Comparison of ENCODE assay signal across 6 cellular contexts in genomic region chr2:99153921-99154604, GRCh38. TPM values are rescaled to one million over a fixed set of nuclear protein-coding genes. Genes with fewer than 3 reads are reported as not detected.
DNase-seq lines count a peak whose midpoint lies in the region; ATAC-seq lines count a peak whose summit lies in the region.

No MANE protein-coding gene starts in this region.

- peak overlapping the region; percentile 94 for H2AFZ ChIP-seq in mesenchymal stem cell (ENCODE audit: low read depth, low read length)

- peak overlapping the region; percentile 95 for H3K27ac Mint-ChIP-seq in activated T-helper 1 cell treated with anti-CD3 and anti-CD28 coated beads, Interleukin-12 subunit alpha, Interleukin-12 subunit beta, Interleukin-2, Interleukin-4 antibody, amounts not matched to agents 30 ng/mL and 10 ng/mL and 1 ng/mL, durations not matched to agents 14 hours and 24 hours and 36 hours

- peak overlapping the region; percentile 80 to 82 for H3K18ac ChIP-seq in mesenchymal stem cell (ENCODE audit: low read depth in 1 of 2, low read length in 2 of 2)

- H3K14ac ChIP-seq in mesenchymal stem cell (ENCODE audit: low read length in 2 of 2) = peak overlapping the region in 1 of 2 experiments; percentile 82

- H3K4me3 ChIP-seq in mesenchymal stem cell (ENCODE audit: insufficient read depth in 1 of 2, low read depth in 1 of 2, low read length in 2 of 2) = peak overlapping the region; percentile 88 to 98

- H3K36me3 ChIP-seq in ES-I3 (ENCODE audit: insufficient read depth, low read length) (no peaks in the 10 kb centered on the region), mesenchymal stem cell (ENCODE audit: control insufficient read depth in 1 of 2, insufficient read depth in 2 of 2, low read depth in 1 of 2, low read length in 2 of 2) (peaks cover 0 to 24% of the 10 kb centered on the region in 2 experiments)

- no peak overlapping the region for H4K91ac ChIP-seq in mesenchymal stem cell (ENCODE audit: low read length)

- peak overlapping the region; percentile 8 for H4K8ac ChIP-seq in mesenchymal stem cell (ENCODE audit: low read length)

- no peaks in the 10 kb centered on the region for H3K4me1 ChIP-seq in ES-I3 (ENCODE audit: insufficient read depth, low read length)
- H3K4me1 ChIP-seq in mesenchymal stem cell (ENCODE audit: control insufficient read depth, insufficient read depth, low read depth, low read length) = peaks cover 2% of the 10 kb centered on the region

- 59% methylated on average over 12 of the region's 12 CpGs for WGBS in mesenchymal stem cell

- peak overlapping the region; percentile 9 for H2AK5ac ChIP-seq in mesenchymal stem cell (ENCODE audit: low read length, severe bottlenecking)

- H2BK120ac ChIP-seq in mesenchymal stem cell (ENCODE audit: low read depth, low read length) = no peak overlapping the region

- peak overlapping the region in 1 of 2 experiments; percentile 82 for H2BK12ac ChIP-seq in mesenchymal stem cell (ENCODE audit: low read length in 2 of 2)

- H3K9ac ChIP-seq in ES-I3 (ENCODE audit: low read depth, low read length) (peak overlapping the region; percentile 86), mesenchymal stem cell (ENCODE audit: low read length) (peak overlapping the region; percentile 98)

- H3K9me3 Mint-ChIP-seq in activated T-helper 1 cell treated with anti-CD3 and anti-CD28 coated beads, Interleukin-12 subunit alpha, Interleukin-12 subunit beta, Interleukin-2, Interleukin-4 antibody, amounts not matched to agents 30 ng/mL and 10 ng/mL and 1 ng/mL, durations not matched to agents 14 hours and 24 hours and 36 hours = no peaks in the 10 kb centered on the region

- no peak overlapping the region for H3K4me3 Mint-ChIP-seq in activated T-helper 1 cell treated with anti-CD3 and anti-CD28 coated beads, Interleukin-12 subunit alpha, Interleukin-12 subunit beta, Interleukin-2, Interleukin-4 antibody, amounts not matched to agents 30 ng/mL and 10 ng/mL and 1 ng/mL, durations not matched to agents 14 hours and 24 hours and 36 hours

- peaks cover 8% of the 10 kb centered on the region for H3K36me3 Mint-ChIP-seq in activated T-helper 1 cell treated with anti-CD3 and anti-CD28 coated beads, Interleukin-12 subunit alpha, Interleukin-12 subunit beta, Interleukin-2, Interleukin-4 antibody, amounts not matched to agents 30 ng/mL and 10 ng/mL and 1 ng/mL, durations not matched to agents 14 hours and 24 hours and 36 hours (ENCODE audit: low read depth)

- no peak overlapping the region for H3K23ac ChIP-seq in mesenchymal stem cell (ENCODE audit: low read length in 2 of 2)

- peaks cover 19% of the 10 kb centered on the region for H3K79me1 ChIP-seq in mesenchymal stem cell (replicated peaks; ENCODE audit: low read length, poor library complexity, severe bottlenecking)

- peaks cover 31% of the 10 kb centered on the region for H3K4me1 Mint-ChIP-seq in activated T-helper 1 cell treated with anti-CD3 and anti-CD28 coated beads, Interleukin-12 subunit alpha, Interleukin-12 subunit beta, Interleukin-2, Interleukin-4 antibody, amounts not matched to agents 30 ng/mL and 10 ng/mL and 1 ng/mL, durations not matched to agents 14 hours and 24 hours and 36 hours (ENCODE audit: low read depth)

- no peak overlapping the region for H3K27ac ChIP-seq in mesenchymal stem cell (ENCODE audit: low read length, poor library complexity, severe bottlenecking)

- no peaks in the 10 kb centered on the region for H3K27me3 Mint-ChIP-seq in activated T-helper 1 cell treated with anti-CD3 and anti-CD28 coated beads, Interleukin-12 subunit alpha, Interleukin-12 subunit beta, Interleukin-2, Interleukin-4 antibody, amounts not matched to agents 30 ng/mL and 10 ng/mL and 1 ng/mL, durations not matched to agents 14 hours and 24 hours and 36 hours (ENCODE audit: insufficient read depth)

- intact Hi-C loops in activated T-helper 1 cell treated with anti-CD3 and anti-CD28 coated beads, Interleukin-12 subunit alpha, Interleukin-12 subunit beta, Interleukin-2, Interleukin-4 antibody, amounts not matched to agents 30 ng/mL and 10 ng/mL and 1 ng/mL, durations not matched to agents 14 hours and 24 hours and 36 hours (cut with micrococcal nuclease) = loop anchor here (1.0 to 10.0 kb wide), 9 partner anchors 13 to 1157 kb away; partner anchors contain the start of genes C2orf15, COA5, INPP4A and MITD1

- H2BK5ac ChIP-seq in mesenchymal stem cell (ENCODE audit: low read depth, low read length, poor library complexity, severe bottlenecking) = no peak overlapping the region

- peak overlapping the region; percentile 68 for H3K4me2 ChIP-seq in mesenchymal stem cell (ENCODE audit: low read length, poor library complexity, severe bottlenecking)

- ATAC-seq in GM19463 (IDR thresholded peaks at IDR 0.05; ENCODE audit: unreplicated experiment) (no peak), GM21515 (IDR thresholded peaks at IDR 0.05; ENCODE audit: unreplicated experiment) (no peak), HG03521 (IDR thresholded peaks at IDR 0.05; ENCODE audit: unreplicated experiment) (no peak)

- DNase-seq in activated T-helper 1 cell treated with anti-CD3 and anti-CD28 coated beads, Interleukin-12 subunit alpha, Interleukin-12 subunit beta, Interleukin-2, Interleukin-4 antibody, amounts not matched to agents 30 ng/mL and 10 ng/mL and 1 ng/mL, durations not matched to agents 14 hours and 24 hours and 36 hours (ENCODE audit: low spot score) = no peak
- DNase-seq in mesenchymal stem cell = no peak

- peak overlapping the region in 1 of 2 experiments; percentile 75 for H3K4ac ChIP-seq in mesenchymal stem cell (ENCODE audit: low read depth in 1 of 2, low read length in 2 of 2)

- H3K9me3 ChIP-seq in ES-I3 (ENCODE audit: control insufficient read depth, insufficient read depth, low read length) = no peaks in the 10 kb centered on the region
- no peaks in the 10 kb centered on the region for H3K9me3 ChIP-seq in mesenchymal stem cell (ENCODE audit: control insufficient read depth, low read length)

- H3K27me3 ChIP-seq in mesenchymal stem cell (ENCODE audit: control insufficient read depth in 1 of 2, insufficient read depth in 1 of 2, low read length in 2 of 2) = no peaks in the 10 kb centered on the region

- no peak overlapping the region for H2BK15ac ChIP-seq in mesenchymal stem cell (ENCODE audit: low read depth, poor library complexity, severe bottlenecking)

RNA-seq across cellular contexts. Expression of gene TSGA10, which starts 0.7 kb away (rescaled TPM):
- total RNA-seq in activated T-helper 1 cell treated with anti-CD3 and anti-CD28 coated beads, Interleukin-12 subunit alpha, Interleukin-12 subunit beta, Interleukin-2, Interleukin-4 antibody, amounts not matched to agents 30 ng/mL and 10 ng/mL and 1 ng/mL, durations not matched to agents 14 hours and 24 hours and 36 hours = 3.0 and 4.1 TPM in 2 replicates
- polyA plus RNA-seq in mesenchymal stem cell (2013, experiment 1 of 2) = 2.4 TPM
- polyA plus RNA-seq in mesenchymal stem cell (2013, experiment 2 of 2) = 2.2 TPM

RNA-seq across cellular contexts. Expression of gene LIPT1, which starts 0.7 kb away (rescaled TPM):
- 2.2 and 3.3 TPM in 2 replicates for total RNA-seq in activated T-helper 1 cell treated with anti-CD3 and anti-CD28 coated beads, Interleukin-12 subunit alpha, Interleukin-12 subunit beta, Interleukin-2, Interleukin-4 antibody, amounts not matched to agents 30 ng/mL and 10 ng/mL and 1 ng/mL, durations not matched to agents 14 hours and 24 hours and 36 hours
- polyA plus RNA-seq in mesenchymal stem cell (2013, experiment 1 of 2) = 4.5 TPM
- polyA plus RNA-seq in mesenchymal stem cell (2013, experiment 2 of 2) = 4.2 TPM

RNA-seq across cellular contexts. Expression of gene C2orf15, which starts 12.6 kb away (rescaled TPM):
- 0.29 TPM in 1 of 2 replicates, not detected in the other for total RNA-seq in activated T-helper 1 cell treated with anti-CD3 and anti-CD28 coated beads, Interleukin-12 subunit alpha, Interleukin-12 subunit beta, Interleukin-2, Interleukin-4 antibody, amounts not matched to agents 30 ng/mL and 10 ng/mL and 1 ng/mL, durations not matched to agents 14 hours and 24 hours and 36 hours
- polyA plus RNA-seq in mesenchymal stem cell (2013, experiment 1 of 2) = 0.12 TPM
- polyA plus RNA-seq in mesenchymal stem cell (2013, experiment 2 of 2) = 0.10 TPM

RNA-seq across cellular contexts. Expression of gene MITD1, which starts 26.8 kb away (rescaled TPM):
- 45.3 and 50.1 TPM in 2 replicates for total RNA-seq in activated T-helper 1 cell treated with anti-CD3 and anti-CD28 coated beads, Interleukin-12 subunit alpha, Interleukin-12 subunit beta, Interleukin-2, Interleukin-4 antibody, amounts not matched to agents 30 ng/mL and 10 ng/mL and 1 ng/mL, durations not matched to agents 14 hours and 24 hours and 36 hours
- polyA plus RNA-seq in mesenchymal stem cell (2013, experiment 1 of 2) = 51.7 TPM
- 50.2 TPM for polyA plus RNA-seq in mesenchymal stem cell (2013, experiment 2 of 2)

RNA-seq across cellular contexts. Expression of gene MRPL30, which starts 26.9 kb away (rescaled TPM):
- 25.5 and 27.8 TPM in 2 replicates for total RNA-seq in activated T-helper 1 cell treated with anti-CD3 and anti-CD28 coated beads, Interleukin-12 subunit alpha, Interleukin-12 subunit beta, Interleukin-2, Interleukin-4 antibody, amounts not matched to agents 30 ng/mL and 10 ng/mL and 1 ng/mL, durations not matched to agents 14 hours and 24 hours and 36 hours
- polyA plus RNA-seq in mesenchymal stem cell (2013, experiment 1 of 2) = 28.8 TPM
- 28.2 TPM for polyA plus RNA-seq in mesenchymal stem cell (2013, experiment 2 of 2)
